In the genomic region with DNA sequence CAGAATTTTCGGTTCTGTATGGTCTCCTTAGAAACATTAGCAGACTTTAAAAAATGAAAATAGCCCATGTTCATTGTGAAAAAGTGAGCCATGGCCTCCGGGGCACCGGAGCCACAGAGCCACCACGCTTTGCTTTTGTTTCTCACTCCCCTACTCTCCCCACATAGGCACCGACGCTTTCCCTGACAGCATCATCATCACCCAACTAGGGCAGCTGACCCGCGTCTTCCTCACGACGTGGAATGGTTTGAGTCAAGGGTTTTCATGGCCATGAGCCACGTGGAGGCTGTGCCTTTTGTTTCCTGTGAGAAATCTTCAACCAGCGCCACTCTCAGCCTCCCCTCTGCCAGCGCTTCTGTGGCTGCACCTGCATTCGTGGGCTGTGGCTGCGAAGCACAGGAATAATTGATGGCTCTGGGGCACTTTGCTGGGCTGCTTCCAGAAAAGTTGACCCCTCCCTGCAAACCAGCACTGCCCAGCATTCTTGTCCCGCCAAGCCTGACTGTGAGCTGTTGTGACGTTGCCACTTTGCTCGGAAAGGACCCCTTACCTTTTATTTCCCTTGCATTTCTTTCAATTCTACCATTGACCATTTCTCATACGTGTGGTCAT, we compare ENCODE assay signal across 12 cellular contexts. TPM values are rescaled to one million over a fixed set of nuclear protein-coding genes. Genes with fewer than 3 reads are reported as not detected.
"Had no signal": no experiment of that assay in that cellular context is flagged by ENCODE, and none has a peak within 500 bp of the region (broad histone marks: within the 10 kb centered on the region; RNA-seq: fewer than 3 reads in every experiment).

No MANE protein-coding gene starts in this region.

RNA-seq across cellular contexts. Expression of a gene that starts 8.6 kb away (rescaled TPM):
- total RNA-seq: activated CD4-positive, alpha-beta T cell treated with anti-CD3 and anti-CD28 coated beads, Interleukin-2, amount 10 ng/mL, durations not matched to agents 24 days and 14 days; activated CD8-positive, alpha-beta T cell treated with anti-CD3 and anti-CD28 coated beads, Interleukin-2, amount 10 ng/mL, durations not matched to agents 7 days and 5 days; activated naive CD8-positive, alpha-beta T cell treated with anti-CD3 and anti-CD28 coated beads for 36 hours; activated T-helper 1 cell treated with anti-CD3 and anti-CD28 coated beads, Interleukin-12 subunit alpha, Interleukin-12 subunit beta, Interleukin-2, Interleukin-4 antibody, amounts not matched to agents 30 ng/mL and 10 ng/mL and 1 ng/mL, durations not matched to agents 14 hours and 24 hours and 36 hours; aorta; cardiac muscle cell; LHCN-M2; NCI-H460; RPMI7951; SJCRH30; T-helper 1 cell treated with Interleukin-12 subunit alpha and Interleukin-12 subunit beta and Interleukin-4 antibody, amounts not matched to agents 30 ng/mL and 1 ng/mL, for 36 hours; T-helper 2 cell treated with Interferon-gamma antibody and Interleukin-4, amounts not matched to agents 100 ng/mL and 5 ng/mL, for 36 hours had no signal

RNA-seq across cellular contexts. Expression of a gene that starts 58.9 kb away (rescaled TPM):
- total RNA-seq: activated CD4-positive, alpha-beta T cell treated with anti-CD3 and anti-CD28 coated beads, Interleukin-2, amount 10 ng/mL, durations not matched to agents 24 days and 14 days; activated CD8-positive, alpha-beta T cell treated with anti-CD3 and anti-CD28 coated beads, Interleukin-2, amount 10 ng/mL, durations not matched to agents 7 days and 5 days; activated naive CD8-positive, alpha-beta T cell treated with anti-CD3 and anti-CD28 coated beads for 36 hours; activated T-helper 1 cell treated with anti-CD3 and anti-CD28 coated beads, Interleukin-12 subunit alpha, Interleukin-12 subunit beta, Interleukin-2, Interleukin-4 antibody, amounts not matched to agents 30 ng/mL and 10 ng/mL and 1 ng/mL, durations not matched to agents 14 hours and 24 hours and 36 hours; aorta; cardiac muscle cell; LHCN-M2; NCI-H460; RPMI7951; SJCRH30; T-helper 1 cell treated with Interleukin-12 subunit alpha and Interleukin-12 subunit beta and Interleukin-4 antibody, amounts not matched to agents 30 ng/mL and 1 ng/mL, for 36 hours; T-helper 2 cell treated with Interferon-gamma antibody and Interleukin-4, amounts not matched to agents 100 ng/mL and 5 ng/mL, for 36 hours had no signal
